Comparison of ENCODE assay signal across 13 cellular contexts in genomic region chr5:159805021-159805420, GRCh38.
A peak's percentile ranks its signal among the peaks of the same experiment; 100 is the strongest.
DNase-seq lines count a peak whose midpoint lies in the region; ATAC-seq, FAIRE-seq and TF ChIP-seq lines count a peak whose summit lies in the region.
"Had no signal": no experiment of that assay in that cellular context is flagged by ENCODE, and none has a peak within 500 bp of the region (broad histone marks: within the 10 kb centered on the region; RNA-seq: fewer than 3 reads in every experiment).

No MANE protein-coding gene starts in this region.

- TF ChIP-seq CTCF in heart left ventricle (IDR thresholded peaks at IDR 0.05) (no peak), D721Med (IDR thresholded peaks at IDR 0.05; ENCODE audit: insufficient read depth, missing control alignments) (no peak)

- TF ChIP-seq POLR2A in heart left ventricle (IDR thresholded peaks at IDR 0.05), result no peak

- WGBS in heart left ventricle, 4 donors, result 61 to 67% (median 63%) methylated on average over 2 of the region's 2 CpGs

- no peak for DNase-seq in GM19239 (ENCODE audit: insufficient read length, low spot score)
- peak; percentile 92 for DNase-seq in SKM-1 (lab: John Stamatoyannopoulos, UW; ENCODE audit: unreplicated experiment)
- peak in 3 of 5 donors; percentile 18 to 61 (median 50) for DNase-seq in heart left ventricle
- DNase-seq in stromal cell of bone marrow (ENCODE audit: low read depth), result peak; percentile 24
- no peak for DNase-seq in D721Med (ENCODE audit: insufficient read length, low spot score)
- DNase-seq in NCI-H345 (lab: John Stamatoyannopoulos, UW), result no peak
- DNase-seq in dedifferentiated amniotic fluid mesenchymal stem cell (ENCODE audit: extremely low spot score), result no peak
- DNase-seq: activated naive CD4-positive, alpha-beta T cell treated with anti-CD3 and anti-CD28 coated beads, Interleukin-2, amount 10 ng/mL, durations not matched to agents 7 days and 5 days; COR-L47; erythroblast; NCI-H1105; NCI-H446 treated with DMSO at 0.1 percent for 48 hours; SHP77 had no signal

- H3K4me1 ChIP-seq in heart left ventricle, result peaks cover 0 to 25% (median 0%) of the 10 kb centered on the region in 12 donors

- H3K36me3 ChIP-seq in heart left ventricle, result no peaks in the 10 kb centered on the region

- ATAC-seq in heart left ventricle, result peak; percentile 64 to 88 (median 79)

- H3K27me3 ChIP-seq in heart left ventricle, result no peaks in the 10 kb centered on the region

- H3K27ac ChIP-seq in heart left ventricle, result peak overlapping the region in 3 of 12 donors; percentile 23 to 53 (median 25)

- peak; percentile 23 for FAIRE-seq in GM19239 (lab: Jason Lieb, UNC)
- no peak for FAIRE-seq in D721Med (lab: Jason Lieb, UNC)

- peaks cover 0 to 10% (median 0%) of the 10 kb centered on the region in 12 donors for H3K9me3 ChIP-seq in heart left ventricle

- intact Hi-C loops in heart left ventricle (cut with DNase I), result no loop called here

- H3K4me3 ChIP-seq in heart left ventricle, result no peak overlapping the region

Comparison
In these comparisons a context has a peak if more than half of its experiments do, and no peak if none do; other contexts are left out.
1. DNase-seq: peak in SKM-1 (single experiment), heart left ventricle (3 of 5) and stromal cell of bone marrow (single experiment); none in GM19239 (single experiment), D721Med (single experiment), NCI-H345 (single experiment) and dedifferentiated amniotic fluid mesenchymal stem cell (single experiment).